In the genomic region with DNA sequence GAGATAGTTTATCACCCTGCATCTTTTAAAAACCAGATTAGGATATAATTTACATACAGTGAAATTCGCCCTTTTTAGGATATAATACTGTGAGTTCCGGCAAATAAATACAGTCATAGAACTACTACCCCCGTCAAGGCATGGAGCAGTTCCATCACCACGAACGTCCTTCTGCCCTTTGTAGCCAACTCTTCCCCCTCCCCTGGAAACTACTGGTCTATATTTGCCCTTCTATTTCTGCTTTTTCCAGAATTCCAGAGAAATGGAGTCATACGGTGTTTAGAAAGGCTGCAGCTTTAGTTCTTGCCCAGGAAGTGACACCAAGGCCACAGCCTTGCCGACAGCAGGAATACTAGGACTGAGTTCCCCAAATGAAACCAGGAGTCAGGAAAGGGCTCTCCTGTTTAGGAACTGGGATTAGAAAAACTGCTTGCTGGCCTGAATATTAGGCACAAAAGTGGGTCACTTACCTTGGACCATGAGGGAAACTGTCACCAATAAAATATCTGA, we compare ENCODE assay signal across 21 cellular contexts.
DNase-seq lines count a peak whose midpoint lies in the region; ATAC-seq and TF ChIP-seq lines count a peak whose summit lies in the region.
"Had no signal": no experiment of that assay in that cellular context is flagged by ENCODE, and none has a peak within 500 bp of the region (broad histone marks: within the 10 kb centered on the region; RNA-seq: fewer than 3 reads in every experiment).

No MANE protein-coding gene starts in this region.

- no peak overlapping the region for H3K4me3 ChIP-seq in colonic mucosa

- H3K36me3 ChIP-seq in colonic mucosa = no peaks in the 10 kb centered on the region

- TF ChIP-seq CTCF in colonic mucosa (IDR thresholded peaks at IDR 0.05) = no peak

- H3K4me1 ChIP-seq in colonic mucosa = no peaks in the 10 kb centered on the region

- H3K36me3 Mint-ChIP-seq in activated CD8-positive, alpha-beta memory T cell treated with anti-CD3 and anti-CD28 coated beads, Interleukin-2, amount 10 ng/mL, durations not matched to agents 7 days and 5 days = no peaks in the 10 kb centered on the region

- no peak overlapping the region for H3K4me3 Mint-ChIP-seq in activated CD8-positive, alpha-beta memory T cell treated with anti-CD3 and anti-CD28 coated beads, Interleukin-2, amount 10 ng/mL, durations not matched to agents 7 days and 5 days

- peaks cover 40% of the 10 kb centered on the region for H3K27me3 Mint-ChIP-seq in activated CD8-positive, alpha-beta memory T cell treated with anti-CD3 and anti-CD28 coated beads, Interleukin-2, amount 10 ng/mL, durations not matched to agents 7 days and 5 days

- intact Hi-C loops in posterior vena cava (cut with DNase I) (no loop called here), colonic mucosa (cut with DNase I) (no loop called here)

- no peak for ATAC-seq in activated CD8-positive, alpha-beta memory T cell treated with anti-CD3 and anti-CD28 coated beads, Interleukin-2, amount 10 ng/mL, durations not matched to agents 7 days and 5 days
- ATAC-seq: HCT116 had no signal

- peaks cover 3% of the 10 kb centered on the region for H3K27me3 ChIP-seq in colonic mucosa

- H3K9ac ChIP-seq in colonic mucosa (ENCODE audit: low read depth in 2 of 2, low read length in 2 of 2) = no peak overlapping the region

- peak; percentile 3 for DNase-seq in activated CD8-positive, alpha-beta memory T cell treated with anti-CD3 and anti-CD28 coated beads, Interleukin-2, amount 10 ng/mL, durations not matched to agents 7 days and 5 days
- DNase-seq in activated CD8-positive, alpha-beta memory T cell treated with anti-CD3 and anti-CD28 coated beads, Interleukin-2, amount 50 U/mL, for 48 hours = no peak
- DNase-seq in dermis microvascular lymphatic vessel endothelial cell (ENCODE audit: low read depth in 2 of 2) = peak; percentile 20 to 23
- DNase-seq in posterior vena cava (ENCODE audit: low spot score) = peak; percentile 3
- DNase-seq in NCI-H1417 treated with DMSO at 0.1 percent for 48 hours (lab: John Stamatoyannopoulos, UW) = no peak
- DNase-seq in occipital lobe (lab: John Stamatoyannopoulos, UW) = no peak
- no peak for DNase-seq in NK-92 treated with Interleukin-12 subunit alpha and Interleukin-12 subunit beta, amount 100 ng/mL, for 24 hours (lab: John Stamatoyannopoulos, UW)
- DNase-seq in colonic mucosa = no peak
- DNase-seq: AML-193, COR-L47, GOT3, KG1, MV-4-11, NCI-H187, NCI-H2227 treated with DMSO at 0.1 percent for 48 hours, NCI-H510A treated with DMSO at 0.1 percent for 48 hours, NCI-H774, OCI-M1, Right ventricle myocardium superior had no signal

- no peak overlapping the region for H3K27ac Mint-ChIP-seq in activated CD8-positive, alpha-beta memory T cell treated with anti-CD3 and anti-CD28 coated beads, Interleukin-2, amount 10 ng/mL, durations not matched to agents 7 days and 5 days

- H3K9me3 Mint-ChIP-seq in activated CD8-positive, alpha-beta memory T cell treated with anti-CD3 and anti-CD28 coated beads, Interleukin-2, amount 10 ng/mL, durations not matched to agents 7 days and 5 days (ENCODE audit: low read depth) = no peaks in the 10 kb centered on the region

- H3K9me3 ChIP-seq in colonic mucosa = no peaks in the 10 kb centered on the region

- no peaks in the 10 kb centered on the region for H3K4me1 Mint-ChIP-seq in activated CD8-positive, alpha-beta memory T cell treated with anti-CD3 and anti-CD28 coated beads, Interleukin-2, amount 10 ng/mL, durations not matched to agents 7 days and 5 days

- no peak overlapping the region for H3K27ac ChIP-seq in colonic mucosa
- H3K27ac ChIP-seq: 22Rv1 had no signal

- CTCF ChIA-PET in activated CD8-positive, alpha-beta memory T cell treated with anti-CD3 and anti-CD28 coated beads, Interleukin-2, amount 10 ng/mL, durations not matched to agents 7 days and 5 days (lab: Charles Lee) = interaction anchor here (0.6 kb wide), 1 partner anchor 1835 kb away, joined by 3 read pairs; no protein-coding TSS in a partner anchor

Comparison
In these comparisons a context has a peak if more than half of its experiments do, and no peak if none do; other contexts are left out.
1. DNase-seq: peak in activated CD8-positive, alpha-beta memory T cell treated with anti-CD3 and anti-CD28 coated beads, Interleukin-2, amount 10 ng/mL, durations not matched to agents 7 days and 5 days (single experiment), dermis microvascular lymphatic vessel endothelial cell (2 of 2) and posterior vena cava (single experiment); none in activated CD8-positive, alpha-beta memory T cell treated with anti-CD3 and anti-CD28 coated beads, Interleukin-2, amount 50 U/mL, for 48 hours (single experiment), NCI-H1417 treated with DMSO at 0.1 percent for 48 hours (single experiment), occipital lobe (single experiment), NK-92 treated with Interleukin-12 subunit alpha and Interleukin-12 subunit beta, amount 100 ng/mL, for 24 hours (single experiment) and colonic mucosa (single experiment).